Comparison of ENCODE assay signal across 9 cellular contexts in the genomic region with DNA sequence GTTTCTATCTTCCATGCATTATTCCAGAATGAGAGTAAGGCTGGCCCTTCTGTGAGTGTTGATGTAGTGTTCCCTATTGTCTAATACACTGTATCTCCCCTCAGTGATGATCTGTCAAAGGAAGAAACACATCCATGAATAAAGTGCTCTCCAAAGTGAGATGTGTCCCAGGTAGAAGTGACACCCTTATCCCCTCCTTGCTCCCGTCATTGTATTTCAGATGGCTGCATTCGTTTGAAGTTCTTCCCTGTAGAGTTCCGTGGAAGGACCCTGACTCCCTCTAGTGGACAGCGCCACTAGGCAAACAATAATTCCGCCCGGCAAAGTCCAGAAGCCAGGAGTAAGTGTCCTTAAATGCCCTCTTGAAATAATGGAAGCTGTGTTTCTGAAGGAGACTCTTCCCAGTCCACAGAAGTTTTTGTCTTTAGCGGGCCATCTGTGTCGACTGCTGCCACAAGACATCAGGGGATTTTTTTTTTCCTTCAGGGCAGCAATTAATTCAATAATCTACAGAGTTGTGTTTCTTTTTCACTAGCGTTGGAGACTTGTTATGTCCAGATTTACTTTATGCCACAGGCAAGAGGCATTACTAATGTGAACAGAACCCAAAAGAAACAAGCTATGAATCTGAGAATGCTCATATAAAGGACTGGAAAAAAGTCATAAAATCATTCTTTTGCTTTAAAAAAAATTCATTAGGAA.
A peak's percentile ranks its signal among the peaks of the same experiment; 100 is the strongest.
DNase-seq lines count a peak whose midpoint lies in the region; ATAC-seq, FAIRE-seq and TF ChIP-seq lines count a peak whose summit lies in the region.
"Had no signal": no experiment of that assay in that cellular context is flagged by ENCODE, and none has a peak within 500 bp of the region (broad histone marks: within the 10 kb centered on the region; RNA-seq: fewer than 3 reads in every experiment).

No MANE protein-coding gene starts in this region.

- no peak overlapping the region for H3K27ac ChIP-seq in astrocyte (ENCODE audit: low read depth, low read length)
- H3K27ac ChIP-seq in hepatocyte: peak overlapping the region; percentile 85
- H3K27ac ChIP-seq: BLaER1 treated with 17β-estradiol and CSF1 and Interleukin-3, amounts not matched to agents 10 nM and 100 nM had no signal

- H3K27me3 ChIP-seq in astrocyte (ENCODE audit: insufficient read depth, low read length) (no peaks in the 10 kb centered on the region), hepatocyte (no peaks in the 10 kb centered on the region), skeletal muscle satellite cell (ENCODE audit: control insufficient read depth, insufficient read depth, low read length) (peaks cover 6% of the 10 kb centered on the region)
- H3K27me3 ChIP-seq: BLaER1 treated with 17β-estradiol and CSF1 and Interleukin-3, amounts not matched to agents 10 nM and 100 nM had no signal

- no peaks in the 10 kb centered on the region for H3K36me3 Mint-ChIP-seq in astrocyte (ENCODE audit: low read depth, unreplicated experiment)

- 8% methylated on average over 9 of the region's 9 CpGs for WGBS in hepatocyte (ENCODE audit: low lambda C conversion rate, missing lambda C conversion rate)

- H4K20me1 ChIP-seq in astrocyte (ENCODE audit: insufficient read depth, low read length) (no peaks in the 10 kb centered on the region), hepatocyte (ENCODE audit: insufficient read depth, poor library complexity, severe bottlenecking) (no peaks in the 10 kb centered on the region)
- H4K20me1 ChIP-seq: BLaER1 treated with 17β-estradiol and CSF1 and Interleukin-3, amounts not matched to agents 10 nM and 100 nM had no signal

- H3K27me3 Mint-ChIP-seq in astrocyte (ENCODE audit: low read depth, unreplicated experiment): no peaks in the 10 kb centered on the region

- H2AFZ ChIP-seq in astrocyte (ENCODE audit: low read depth, low read length): peak overlapping the region; percentile 59
- H2AFZ ChIP-seq in hepatocyte: peak overlapping the region; percentile 16

- peak; percentile 57 for DNase-seq in SIG-M5 treated with dmso at 0.1 percent for 504 hours (lab: John Stamatoyannopoulos, UW; ENCODE audit: unreplicated experiment)
- no peak for DNase-seq in SIG-M5 (lab: John Stamatoyannopoulos, UW)
- peak; percentile 56 to 70 for DNase-seq in NCI-H187 (lab: John Stamatoyannopoulos, UW)
- DNase-seq in T-helper 2 cell: peak in 4 of 5 experiments; percentile 12 to 50 (median 27)
- peak; percentile 67 for DNase-seq in astrocyte (ENCODE audit: low read depth)
- DNase-seq in hepatocyte (ENCODE audit: low spot score): peak; percentile 93

- no peak overlapping the region for H3K27ac Mint-ChIP-seq in astrocyte (ENCODE audit: unreplicated experiment)

- H3K4me1 ChIP-seq in astrocyte (ENCODE audit: insufficient read depth, low read length): peaks cover 7% of the 10 kb centered on the region
- H3K4me1 ChIP-seq in hepatocyte (ENCODE audit: insufficient read depth): peaks cover 34% of the 10 kb centered on the region
- peaks cover 17% of the 10 kb centered on the region for H3K4me1 ChIP-seq in skeletal muscle satellite cell (ENCODE audit: control insufficient read depth, insufficient read depth, low read length)

- peaks cover 16% of the 10 kb centered on the region for H3K4me1 Mint-ChIP-seq in astrocyte (ENCODE audit: low read depth, unreplicated experiment)

- H3K4me2 ChIP-seq in astrocyte (ENCODE audit: low read length) (peak overlapping the region; percentile 72), hepatocyte (peak overlapping the region; percentile 3), skeletal muscle satellite cell (ENCODE audit: low read length) (peak overlapping the region; percentile 76)
- H3K4me2 ChIP-seq: BLaER1 treated with 17β-estradiol and CSF1 and Interleukin-3, amounts not matched to agents 10 nM and 100 nM had no signal

- peak; percentile 70 for FAIRE-seq in astrocyte (lab: Jason Lieb, UNC)

- H3K9me2 ChIP-seq in hepatocyte (replicated peaks; ENCODE audit: insufficient read depth): no peaks in the 10 kb centered on the region

- H3K4me3 ChIP-seq in astrocyte (ENCODE audit: insufficient read depth, low read depth, low read length): no peak overlapping the region
- no peak overlapping the region for H3K4me3 ChIP-seq in hepatocyte
- H3K4me3 ChIP-seq in skeletal muscle satellite cell (ENCODE audit: low read length): peak overlapping the region; percentile 54
- H3K4me3 ChIP-seq: BLaER1 treated with 17β-estradiol and CSF1 and Interleukin-3, amounts not matched to agents 10 nM and 100 nM had no signal

- H3K36me3 ChIP-seq in astrocyte (ENCODE audit: insufficient read depth, low read length): no peaks in the 10 kb centered on the region
- H3K36me3 ChIP-seq in hepatocyte (replicated peaks; ENCODE audit: insufficient read depth, low read depth): no peaks in the 10 kb centered on the region
- H3K36me3 ChIP-seq in skeletal muscle satellite cell (ENCODE audit: insufficient read depth, low read length): no peaks in the 10 kb centered on the region
- H3K36me3 ChIP-seq: BLaER1 treated with 17β-estradiol and CSF1 and Interleukin-3, amounts not matched to agents 10 nM and 100 nM had no signal

- no peaks in the 10 kb centered on the region for H3K79me2 ChIP-seq in astrocyte (ENCODE audit: insufficient read depth, low read length)
- H3K79me2 ChIP-seq in hepatocyte: no peaks in the 10 kb centered on the region

- peak; percentile 85 for ATAC-seq in HG02884 (IDR thresholded peaks at IDR 0.05; ENCODE audit: unreplicated experiment)

- TF ChIP-seq CTCF in astrocyte (IDR thresholded peaks at IDR 0.05; ENCODE audit: insufficient read depth, low read depth, low read length): peak; percentile 94
- peak; percentile 90 for TF ChIP-seq CTCF in hepatocyte (IDR thresholded peaks at IDR 0.05; ENCODE audit: poor library complexity)

- H3K9me3 Mint-ChIP-seq in astrocyte (ENCODE audit: unreplicated experiment): no peaks in the 10 kb centered on the region

- H3K9ac ChIP-seq in astrocyte (ENCODE audit: low read length): peak overlapping the region; percentile 53
- H3K9ac ChIP-seq in skeletal muscle satellite cell (ENCODE audit: low read depth, low read length): peak overlapping the region; percentile 73
- H3K9ac ChIP-seq: BLaER1 treated with 17β-estradiol and CSF1 and Interleukin-3, amounts not matched to agents 10 nM and 100 nM had no signal

- H3K4me3 Mint-ChIP-seq in astrocyte (ENCODE audit: unreplicated experiment): no peak overlapping the region

- H3K9me3 ChIP-seq in astrocyte (ENCODE audit: insufficient read depth, low read depth, low read length) (no peaks in the 10 kb centered on the region), hepatocyte (ENCODE audit: low read depth) (no peaks in the 10 kb centered on the region), skeletal muscle satellite cell (replicated peaks; ENCODE audit: low read length) (no peaks in the 10 kb centered on the region)
- H3K9me3 ChIP-seq: BLaER1 treated with 17β-estradiol and CSF1 and Interleukin-3, amounts not matched to agents 10 nM and 100 nM had no signal

Comparison
In these comparisons a context has a peak if more than half of its experiments do, and no peak if none do; other contexts are left out.
1. H3K4me2 ChIP-seq: peak in every context shown above with its lines; median percentile 76 in skeletal muscle satellite cell; 72 in astrocyte; 3 in hepatocyte.